27 cellular contexts compared by ENCODE assay signal in the genomic region with DNA sequence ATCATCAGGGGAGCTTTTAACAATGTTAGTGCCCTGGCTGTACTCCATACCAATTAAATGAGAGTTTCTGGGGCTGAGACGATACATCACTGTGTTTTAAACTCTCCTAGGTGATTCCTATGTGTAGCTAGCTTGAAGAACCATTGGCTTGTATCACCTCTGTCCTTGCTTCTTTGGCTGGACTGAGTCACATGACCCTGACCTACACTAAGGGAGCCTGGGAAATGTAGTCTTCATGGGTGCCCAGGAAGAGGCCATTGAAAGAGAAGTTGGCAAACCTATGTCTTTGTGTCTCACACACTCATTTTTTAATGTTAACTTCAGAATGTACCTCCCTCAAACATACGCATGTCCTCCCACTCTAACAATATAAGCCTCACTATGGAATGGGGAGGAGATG.
DNase-seq lines count a peak whose midpoint lies in the region; ATAC-seq and TF ChIP-seq lines count a peak whose summit lies in the region.
"Had no signal": no experiment of that assay in that cellular context is flagged by ENCODE, and none has a peak within 500 bp of the region (broad histone marks: within the 10 kb centered on the region; RNA-seq: fewer than 3 reads in every experiment).

No MANE protein-coding gene starts in this region.

- H3K4me1 ChIP-seq in GM23338 (ENCODE audit: insufficient read depth) = no peaks in the 10 kb centered on the region
- H3K4me1 ChIP-seq: esophagus muscularis mucosa, transverse colon had no signal

- H3K9me3 Mint-ChIP-seq in GM23338 = peaks cover 5% of the 10 kb centered on the region; the same call in 1 of the 3 replicates
- H3K9me3 Mint-ChIP-seq in WTC11 = peaks cover 18% of the 10 kb centered on the region
- H3K9me3 Mint-ChIP-seq: activated naive CD4-positive, alpha-beta T cell treated with anti-CD3 and anti-CD28 coated beads, Interleukin-2, amount 10 ng/mL, durations not matched to agents 7 days and 5 days; activated T-helper 1 cell treated with anti-CD3 and anti-CD28 coated beads, Interleukin-12 subunit alpha, Interleukin-12 subunit beta, Interleukin-2, Interleukin-4 antibody, amounts not matched to agents 30 ng/mL and 10 ng/mL and 1 ng/mL, durations not matched to agents 14 hours and 24 hours and 36 hours had no signal

- DNase-seq in GM23338 (ENCODE audit: low spot score) (peak; percentile 44), NB4 (ENCODE audit: low read depth) (peak; percentile 6), WTC11 (ENCODE audit: low spot score) (peak; percentile 14), iPS-NIHi11 (ENCODE audit: low spot score) (peak; percentile 22), GM10248 (ENCODE audit: extremely low spot score) (no peak), NCI-H345 (lab: John Stamatoyannopoulos, UW) (no peak)
- no peak for DNase-seq in stimulated activated naive CD8-positive, alpha-beta T cell treated with anti-CD3 and anti-CD28 coated beads, Interleukin-15, Interleukin-2, amounts not matched to agents 100 U/mL and 50 U/mL, for 24 hours
- DNase-seq: activated CD4-positive, alpha-beta T cell treated with anti-CD3 and anti-CD28 coated beads, Interleukin-2, amount 50 U/mL, for 1 hour; activated naive CD4-positive, alpha-beta T cell treated with anti-CD3 and anti-CD28 coated beads, Interleukin-2, amount 10 ng/mL, durations not matched to agents 7 days and 5 days; effector memory CD8-positive, alpha-beta T cell; GM23248; hippocampal formation; kidney glomerular epithelial cell; mammary epithelial cell; NCI-H1105; NCI-H2029; NK-92 treated with Interleukin-12 subunit alpha and Interleukin-12 subunit beta, amount 100 ng/mL, for 24 hours; SK-N-SH; stimulated activated CD4-positive, alpha-beta T cell treated with anti-CD3 and anti-CD28 coated beads, Interleukin-15, amount 100 ng/mL, for 24 hours; transverse colon; WERI-Rb-1 had no signal

- H3K36me3 ChIP-seq in GM23338 (ENCODE audit: insufficient read depth) = no peaks in the 10 kb centered on the region
- H3K36me3 ChIP-seq: esophagus muscularis mucosa, transverse colon, WERI-Rb-1 had no signal

- POLR2A ChIA-PET in WTC11 (lab: Charles Lee) = no interaction called here
- POLR2A ChIA-PET in GM10248 (lab: Yijun Ruan, JAX) = no interaction called here

- TF ChIP-seq CTCF in GM23338 (conservative IDR thresholded peaks at IDR 0.05; ENCODE audit: low read depth in 2 of 2) = no peak
- no peak for TF ChIP-seq CTCF in NB4 (IDR thresholded peaks at IDR 0.05; ENCODE audit: low read depth, low read length)
- no peak for TF ChIP-seq CTCF in WTC11 (IDR thresholded peaks at IDR 0.05)
- no peak for TF ChIP-seq CTCF in GM10248 (IDR thresholded peaks at IDR 0.05; ENCODE audit: control extremely low read depth, extremely low read depth, low read depth, missing control alignments)

- H3K36me3 Mint-ChIP-seq in GM23338 (ENCODE audit: low read depth) (no peaks in the 10 kb centered on the region), WTC11 (no peaks in the 10 kb centered on the region)
- H3K36me3 Mint-ChIP-seq: activated naive CD4-positive, alpha-beta T cell treated with anti-CD3 and anti-CD28 coated beads, Interleukin-2, amount 10 ng/mL, durations not matched to agents 7 days and 5 days; CD14-positive monocyte had no signal

- peak overlapping the region; percentile 41; the same call in 1 of the 2 replicates for H2AFZ ChIP-seq in GM23338
- H2AFZ ChIP-seq: GM23248 had no signal

- H3K27me3 ChIP-seq in GM23338 (ENCODE audit: insufficient read depth) = no peaks in the 10 kb centered on the region
- H3K27me3 ChIP-seq: esophagus muscularis mucosa, transverse colon had no signal

- H3K4me3 ChIP-seq in GM23338 = no peak overlapping the region
- no peak overlapping the region for H3K4me3 ChIP-seq in NB4 (ENCODE audit: low read depth, low read length)
- H3K4me3 ChIP-seq: coronary artery, esophagus muscularis mucosa, GM23248, transverse colon had no signal

- H3K4me1 Mint-ChIP-seq in GM23338 (no peaks in the 10 kb centered on the region), WTC11 (no peaks in the 10 kb centered on the region)
- H3K4me1 Mint-ChIP-seq: activated naive CD4-positive, alpha-beta T cell treated with anti-CD3 and anti-CD28 coated beads, Interleukin-2, amount 10 ng/mL, durations not matched to agents 7 days and 5 days; CD14-positive monocyte had no signal

- H3K9me2 ChIP-seq in GM23338 (ENCODE audit: insufficient read depth) = peaks cover 8% of the 10 kb centered on the region
- H3K9me2 ChIP-seq: SK-N-SH had no signal

- H3K27ac ChIP-seq in GM23338 (ENCODE audit: low read depth) = no peak overlapping the region
- H3K27ac ChIP-seq: coronary artery, esophagus muscularis mucosa, GM23248, transverse colon, WERI-Rb-1 had no signal

- H3K4me2 ChIP-seq in GM23338 = no peak overlapping the region
- H3K4me2 ChIP-seq: SK-N-SH had no signal

- CTCF ChIA-PET in WTC11 (lab: Charles Lee) (interaction anchor here (0.6 to 1.0 kb wide), 2 partner anchors 200 to 864 kb away, joined by 3 to 4 read pairs; no protein-coding TSS in a partner anchor), GM10248 (lab: Yijun Ruan, JAX) (no interaction called here)

- no peaks in the 10 kb centered on the region for H3F3A ChIP-seq in GM23338 (replicated peaks; ENCODE audit: low read depth)

- H3K79me2 ChIP-seq in GM23338 (replicated peaks; ENCODE audit: insufficient read depth) = no peaks in the 10 kb centered on the region

- ATAC-seq in GM23338 = peak; percentile 88
- ATAC-seq in WTC11 = peak; percentile 97
- no peak for ATAC-seq in HG03025 (IDR thresholded peaks at IDR 0.05; ENCODE audit: low FRiP score, unreplicated experiment)
- ATAC-seq in stimulated activated naive CD8-positive, alpha-beta T cell treated with anti-CD3 and anti-CD28 coated beads, Interleukin-15, Interleukin-2, amounts not matched to agents 100 U/mL and 50 U/mL, for 24 hours = no peak
- ATAC-seq: effector memory CD8-positive, alpha-beta T cell had no signal

- H3K4me3 Mint-ChIP-seq in GM23338 = no peak overlapping the region
- no peak overlapping the region for H3K4me3 Mint-ChIP-seq in WTC11
- H3K4me3 Mint-ChIP-seq: activated naive CD4-positive, alpha-beta T cell treated with anti-CD3 and anti-CD28 coated beads, Interleukin-2, amount 10 ng/mL, durations not matched to agents 7 days and 5 days; activated T-helper 1 cell treated with anti-CD3 and anti-CD28 coated beads, Interleukin-12 subunit alpha, Interleukin-12 subunit beta, Interleukin-2, Interleukin-4 antibody, amounts not matched to agents 30 ng/mL and 10 ng/mL and 1 ng/mL, durations not matched to agents 14 hours and 24 hours and 36 hours; CD14-positive monocyte; effector memory CD8-positive, alpha-beta T cell had no signal

- H3K27ac Mint-ChIP-seq in GM23338 (no peak overlapping the region), WTC11 (no peak overlapping the region)
- H3K27ac Mint-ChIP-seq: activated naive CD4-positive, alpha-beta T cell treated with anti-CD3 and anti-CD28 coated beads, Interleukin-2, amount 10 ng/mL, durations not matched to agents 7 days and 5 days; activated T-helper 1 cell treated with anti-CD3 and anti-CD28 coated beads, Interleukin-12 subunit alpha, Interleukin-12 subunit beta, Interleukin-2, Interleukin-4 antibody, amounts not matched to agents 30 ng/mL and 10 ng/mL and 1 ng/mL, durations not matched to agents 14 hours and 24 hours and 36 hours; CD14-positive monocyte; effector memory CD8-positive, alpha-beta T cell; progenitor cell of endocrine pancreas had no signal

- TF ChIP-seq POLR2A in NB4 (IDR thresholded peaks at IDR 0.05; ENCODE audit: extremely low read depth, insufficient read length) = no peak

- H4K20me1 ChIP-seq in GM23338 (replicated peaks; ENCODE audit: insufficient read depth) = no peaks in the 10 kb centered on the region

- H3K27me3 Mint-ChIP-seq in GM23338 (ENCODE audit: insufficient read depth, low read depth, poor library complexity) (no peaks in the 10 kb centered on the region), WTC11 (ENCODE audit: low read depth) (no peaks in the 10 kb centered on the region; the same call in 1 of the 2 replicates)
- H3K27me3 Mint-ChIP-seq: activated naive CD4-positive, alpha-beta T cell treated with anti-CD3 and anti-CD28 coated beads, Interleukin-2, amount 10 ng/mL, durations not matched to agents 7 days and 5 days; effector memory CD8-positive, alpha-beta T cell had no signal

TF ChIP-seq in GM23338, 12 proteins besides CTCF, POLR2A, EP300 and RAD21 (continues in another document):
- TF ChIP-seq ZNF114 (CRISPR knock-in tag; IDR thresholded peaks at IDR 0.05) = no peak

TF ChIP-seq in WTC11, 78 proteins besides CTCF, POLR2A, EP300 and RAD21:
- no peak for TF ChIP-seq NFATC4 (CRISPR knock-in tag; IDR thresholded peaks at IDR 0.05)
- TF ChIP-seq NFYB (CRISPR knock-in tag; conservative IDR thresholded peaks at IDR 0.05; ENCODE audit: low read depth) = no peak
- TF ChIP-seq, protein P1, sequence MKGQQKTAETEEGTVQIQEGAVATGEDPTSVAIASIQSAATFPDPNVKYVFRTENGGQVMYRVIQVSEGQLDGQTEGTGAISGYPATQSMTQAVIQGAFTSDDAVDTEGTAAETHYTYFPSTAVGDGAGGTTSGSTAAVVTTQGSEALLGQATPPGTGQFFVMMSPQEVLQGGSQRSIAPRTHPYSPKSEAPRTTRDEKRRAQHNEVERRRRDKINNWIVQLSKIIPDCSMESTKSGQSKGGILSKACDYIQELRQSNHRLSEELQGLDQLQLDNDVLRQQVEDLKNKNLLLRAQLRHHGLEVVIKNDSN (CRISPR knock-in tag; IDR thresholded peaks at IDR 0.05) = peak; percentile 90
- TF ChIP-seq RORB (CRISPR knock-in tag; IDR thresholded peaks at IDR 0.05) = no peak
- TF ChIP-seq, protein P2, sequence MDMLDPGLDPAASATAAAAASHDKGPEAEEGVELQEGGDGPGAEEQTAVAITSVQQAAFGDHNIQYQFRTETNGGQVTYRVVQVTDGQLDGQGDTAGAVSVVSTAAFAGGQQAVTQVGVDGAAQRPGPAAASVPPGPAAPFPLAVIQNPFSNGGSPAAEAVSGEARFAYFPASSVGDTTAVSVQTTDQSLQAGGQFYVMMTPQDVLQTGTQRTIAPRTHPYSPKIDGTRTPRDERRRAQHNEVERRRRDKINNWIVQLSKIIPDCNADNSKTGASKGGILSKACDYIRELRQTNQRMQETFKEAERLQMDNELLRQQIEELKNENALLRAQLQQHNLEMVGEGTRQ (CRISPR knock-in tag; IDR thresholded peaks at IDR 0.05) = peak; percentile 91
- TF ChIP-seq, protein P3, sequence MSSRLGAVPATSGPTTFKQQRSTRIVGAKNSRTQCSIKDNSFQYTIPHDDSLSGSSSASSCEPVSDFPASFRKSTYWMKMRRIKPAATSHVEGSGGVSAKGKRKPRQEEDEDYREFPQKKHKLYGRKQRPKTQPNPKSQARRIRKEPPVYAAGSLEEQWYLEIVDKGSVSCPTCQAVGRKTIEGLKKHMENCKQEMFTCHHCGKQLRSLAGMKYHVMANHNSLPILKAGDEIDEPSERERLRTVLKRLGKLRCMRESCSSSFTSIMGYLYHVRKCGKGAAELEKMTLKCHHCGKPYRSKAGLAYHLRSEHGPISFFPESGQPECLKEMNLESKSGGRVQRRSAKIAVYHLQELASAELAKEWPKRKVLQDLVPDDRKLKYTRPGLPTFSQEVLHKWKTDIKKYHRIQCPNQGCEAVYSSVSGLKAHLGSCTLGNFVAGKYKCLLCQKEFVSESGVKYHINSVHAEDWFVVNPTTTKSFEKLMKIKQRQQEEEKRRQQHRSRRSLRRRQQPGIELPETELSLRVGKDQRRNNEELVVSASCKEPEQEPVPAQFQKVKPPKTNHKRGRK (CRISPR knock-in tag; IDR thresholded peaks at IDR 0.05; ENCODE audit: borderline replicate concordance) = no peak

Comparison
In these comparisons a context has a peak if more than half of its experiments do, and no peak if none do; other contexts are left out.
1. ATAC-seq: peak in GM23338 (single experiment) and WTC11 (single experiment); none in HG03025 (single experiment) and stimulated activated naive CD8-positive, alpha-beta T cell treated with anti-CD3 and anti-CD28 coated beads, Interleukin-15, Interleukin-2, amounts not matched to agents 100 U/mL and 50 U/mL, for 24 hours (single experiment).
2. DNase-seq: peak in GM23338 (single experiment), NB4 (single experiment), WTC11 (single experiment) and iPS-NIHi11 (single experiment); none in GM10248 (single experiment), NCI-H345 (single experiment) and stimulated activated naive CD8-positive, alpha-beta T cell treated with anti-CD3 and anti-CD28 coated beads, Interleukin-15, Interleukin-2, amounts not matched to agents 100 U/mL and 50 U/mL, for 24 hours (single experiment).